In genomic region chr11:12288934-12289666, GRCh38 we compare ENCODE assay signal across 8 cellular contexts.
A peak's percentile ranks its signal among the peaks of the same experiment; 100 is the strongest.
DNase-seq lines count a peak whose midpoint lies in the region; ATAC-seq and TF ChIP-seq lines count a peak whose summit lies in the region.

No MANE protein-coding gene starts in this region.

- no peak overlapping the region for H3K4me3 Mint-ChIP-seq in GM23338

- no peaks in the 10 kb centered on the region for H3K36me3 ChIP-seq in GM23338 (ENCODE audit: insufficient read depth)
- H3K36me3 ChIP-seq in ascending aorta, result peaks cover 6 to 8% of the 10 kb centered on the region in 2 donors
- peaks cover 0 to 9% of the 10 kb centered on the region in 2 donors for H3K36me3 ChIP-seq in muscle layer of duodenum (ENCODE audit: control insufficient read depth in 1 of 2, insufficient read depth in 2 of 2, low read length in 2 of 2)

- no peaks in the 10 kb centered on the region for H3K27me3 ChIP-seq in GM23338 (ENCODE audit: insufficient read depth)
- no peaks in the 10 kb centered on the region for H3K27me3 ChIP-seq in ascending aorta
- H3K27me3 ChIP-seq in muscle layer of duodenum (ENCODE audit: low read depth, low read length), result no peaks in the 10 kb centered on the region

- H3K27ac ChIP-seq in GM23338 (ENCODE audit: low read depth) (no peak overlapping the region), ascending aorta (peak overlapping the region; percentile 92 to 93), muscle layer of duodenum (ENCODE audit: low read length) (peak overlapping the region; percentile 45)

- H3K4me1 Mint-ChIP-seq in GM23338, result peaks cover 7% of the 10 kb centered on the region

- no peak overlapping the region for H3K4me3 ChIP-seq in GM23338
- H3K4me3 ChIP-seq in ascending aorta, result no peak overlapping the region
- H3K4me3 ChIP-seq in muscle layer of duodenum (ENCODE audit: low read depth in 1 of 2, low read length in 2 of 2), result no peak overlapping the region

- H3K4me2 ChIP-seq in GM23338, result no peak overlapping the region

- H3K9me3 ChIP-seq in ascending aorta (no peaks in the 10 kb centered on the region), muscle layer of duodenum (ENCODE audit: control insufficient read depth in 1 of 2, low read length in 2 of 2) (no peaks in the 10 kb centered on the region)

- H3K27ac Mint-ChIP-seq in GM23338, result no peak overlapping the region

- intact Hi-C loops in ascending aorta (cut with DNase I), result loop anchor here (2.0 to 10.0 kb wide), 4 partner anchors 314 to 1357 kb away; no protein-coding TSS in a partner anchor

- no peaks in the 10 kb centered on the region; the same call in 1 of the 2 replicates for H3K4me1 ChIP-seq in GM23338 (ENCODE audit: insufficient read depth)
- peaks cover 11 to 38% of the 10 kb centered on the region in 2 donors for H3K4me1 ChIP-seq in ascending aorta
- H3K4me1 ChIP-seq in muscle layer of duodenum (ENCODE audit: control insufficient read depth in 1 of 2, insufficient read depth in 2 of 2, low read length in 2 of 2), result peaks cover 14 to 29% of the 10 kb centered on the region in 2 donors

- no peaks in the 10 kb centered on the region for H3F3A ChIP-seq in GM23338 (replicated peaks; ENCODE audit: low read depth)

- no peaks in the 10 kb centered on the region for H3K79me2 ChIP-seq in GM23338 (replicated peaks; ENCODE audit: insufficient read depth)

- ATAC-seq in GM23338 (no peak), GM21619 (IDR thresholded peaks at IDR 0.05; ENCODE audit: unreplicated experiment) (no peak)

- H3K36me3 Mint-ChIP-seq in GM23338 (ENCODE audit: low read depth), result no peaks in the 10 kb centered on the region; the same call in 2 of the 3 replicates

- H3K27me3 Mint-ChIP-seq in GM23338 (ENCODE audit: insufficient read depth, low read depth, poor library complexity), result peaks cover 10% of the 10 kb centered on the region

- 0 out of 3 replicates have a peak, but pooled peaks cover 2% of the 10 kb centered on the region for H3K9me3 Mint-ChIP-seq in GM23338

- H2AFZ ChIP-seq in GM23338, result peak overlapping the region; percentile 94

- H3K9me2 ChIP-seq in GM23338 (ENCODE audit: insufficient read depth), result no peaks in the 10 kb centered on the region

- no peaks in the 10 kb centered on the region for H4K20me1 ChIP-seq in GM23338 (replicated peaks; ENCODE audit: insufficient read depth)

- peak; percentile 7 for TF ChIP-seq CTCF in AG09319 (IDR thresholded peaks at IDR 0.05; ENCODE audit: low read depth, low read length)
- peak in 1 of 2 experiments; percentile 46; a peak in 2 of 4 replicates for TF ChIP-seq CTCF in GM23338 (conservative IDR thresholded peaks at IDR 0.05; ENCODE audit: low read depth in 2 of 2)
- peak in 1 of 3 experiments; percentile 2 for TF ChIP-seq CTCF in ascending aorta (IDR thresholded peaks at IDR 0.05)

- no peak for DNase-seq in AG09319 (ENCODE audit: extremely low read depth, low read depth)
- DNase-seq in GM23338 (ENCODE audit: low spot score), result no peak
- DNase-seq in ascending aorta (ENCODE audit: low spot score in 2 of 2), result peak in 1 of 2 donors; percentile 73
- DNase-seq in NCI-H2081 treated with DMSO at 0.1 percent for 48 hours (lab: John Stamatoyannopoulos, UW), result no peak
- DNase-seq in NCI-H446 treated with DMSO at 0.1 percent for 48 hours (lab: John Stamatoyannopoulos, UW), result no peak
- no peak for DNase-seq in NCI-H345 treated with DMSO at 0.1 percent for 48 hours (lab: John Stamatoyannopoulos, UW; ENCODE audit: unreplicated experiment)

TF ChIP-seq in GM23338, 12 proteins besides CTCF, POLR2A, EP300 and RAD21:
- TF ChIP-seq, protein P1, sequence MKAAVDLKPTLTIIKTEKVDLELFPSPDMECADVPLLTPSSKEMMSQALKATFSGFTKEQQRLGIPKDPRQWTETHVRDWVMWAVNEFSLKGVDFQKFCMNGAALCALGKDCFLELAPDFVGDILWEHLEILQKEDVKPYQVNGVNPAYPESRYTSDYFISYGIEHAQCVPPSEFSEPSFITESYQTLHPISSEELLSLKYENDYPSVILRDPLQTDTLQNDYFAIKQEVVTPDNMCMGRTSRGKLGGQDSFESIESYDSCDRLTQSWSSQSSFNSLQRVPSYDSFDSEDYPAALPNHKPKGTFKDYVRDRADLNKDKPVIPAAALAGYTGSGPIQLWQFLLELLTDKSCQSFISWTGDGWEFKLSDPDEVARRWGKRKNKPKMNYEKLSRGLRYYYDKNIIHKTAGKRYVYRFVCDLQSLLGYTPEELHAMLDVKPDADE (IDR thresholded peaks at IDR 0.05), result no peak
- no peak for TF ChIP-seq ZNF462 (CRISPR knock-in tag; IDR thresholded peaks at IDR 0.05)
